In the genomic region with DNA sequence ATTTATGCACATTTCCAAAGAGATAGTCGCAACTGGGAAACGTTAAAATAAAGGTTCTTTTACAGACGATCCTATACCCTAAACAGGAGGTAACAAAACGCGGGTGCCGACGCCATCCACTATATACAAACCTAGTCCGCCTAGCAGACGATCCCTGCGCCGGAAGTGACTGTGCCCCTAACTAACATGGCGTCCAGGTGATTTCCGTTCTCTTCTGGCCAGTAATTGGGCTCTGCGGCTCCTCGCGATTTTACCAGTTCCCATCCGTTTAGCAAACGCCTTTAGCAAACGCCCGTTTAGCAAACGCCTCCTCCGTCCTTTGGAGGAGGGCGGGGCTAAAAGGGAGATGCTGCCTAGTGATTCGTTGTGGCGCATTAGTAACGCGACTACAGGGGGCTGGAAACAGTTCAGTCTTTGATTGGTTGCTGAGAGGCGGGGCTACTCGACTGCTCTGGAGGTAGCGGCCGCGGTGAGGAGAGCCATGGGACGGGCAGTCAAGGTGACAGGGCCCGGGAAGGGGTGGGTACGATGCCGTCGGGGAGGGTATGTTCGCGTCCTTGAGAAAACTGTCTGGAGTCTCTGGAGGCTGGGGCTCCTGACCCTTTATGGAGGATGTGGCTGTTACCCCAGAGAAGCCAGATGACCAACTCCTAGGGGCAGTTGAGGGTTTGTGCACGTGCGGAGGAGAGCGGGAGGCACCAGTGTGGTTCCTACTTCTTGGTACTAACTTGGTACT, we compare ENCODE assay signal across 8 cellular contexts. TPM values are rescaled to one million over a fixed set of nuclear protein-coding genes. Genes with fewer than 3 reads are reported as not detected.
A peak's percentile ranks its signal among the peaks of the same experiment; 100 is the strongest.
DNase-seq lines count a peak whose midpoint lies in the region; ATAC-seq and TF ChIP-seq lines count a peak whose summit lies in the region.

Gene LYRM7 (plus strand): TSS at position 405 of the 736 bp plus-strand sequence. CDS start 77 bp downstream, at position 482.

- H3K27me3 ChIP-seq in osteoblast (ENCODE audit: insufficient read depth, low read length) (no peaks in the 10 kb centered on the region), thymus (ENCODE audit: control insufficient read depth, insufficient read depth) (no peaks in the 10 kb centered on the region)

- peak within 1 kb of the TSS; percentile 94 for H3K4me3 Mint-ChIP-seq in activated naive CD8-positive, alpha-beta T cell
- H3K4me3 Mint-ChIP-seq in glutamatergic neuron (ENCODE audit: unreplicated experiment): peak within 1 kb of the TSS; percentile 91

- WGBS in thymus: under 1% methylated on average over 42 of the region's 42 CpGs

- H3K27me3 Mint-ChIP-seq in activated naive CD8-positive, alpha-beta T cell: no peaks in the 10 kb centered on the region
- peaks cover 3% of the 10 kb centered on the region for H3K27me3 Mint-ChIP-seq in glutamatergic neuron (ENCODE audit: unreplicated experiment)

- CTCF ChIA-PET in GM10248 (lab: Yijun Ruan, JAX): interaction anchor here (1.4 kb wide), 1 partner anchor 18 kb away, joined by 3 read pairs; no protein-coding TSS in a partner anchor

- DNase-seq in GM10248 (ENCODE audit: extremely low spot score): peak; percentile 90
- DNase-seq in NCI-H1105 (lab: John Stamatoyannopoulos, UW): peak; percentile 94
- peak; percentile 99 for DNase-seq in SKM-1 treated with dmso at 0.1 percent for 144 hours (lab: John Stamatoyannopoulos, UW; ENCODE audit: unreplicated experiment)
- DNase-seq in glutamatergic neuron: peak; percentile 92
- DNase-seq in osteoblast (ENCODE audit: insufficient read length, low spot score, missing footprints): peak; percentile 96

- H3K4me3 ChIP-seq in osteoblast (ENCODE audit: insufficient read depth, low read length): peak within 1 kb of the TSS; percentile 84
- peak within 1 kb of the TSS; percentile 74 for H3K4me3 ChIP-seq in thymus (ENCODE audit: low read length)

- peak within 1 kb of the TSS; percentile 99 for H3K4me2 ChIP-seq in osteoblast (ENCODE audit: insufficient read depth, low read length)

- peaks cover 10% of the 10 kb centered on the region for H3K79me2 ChIP-seq in osteoblast (ENCODE audit: insufficient read depth, low read length)

- H3K27ac ChIP-seq in osteoblast (ENCODE audit: low read depth, low read length) (peak within 1 kb of the TSS; percentile 40), thymus (ENCODE audit: low read depth) (peak within 1 kb of the TSS; percentile 67)

- H3K36me3 ChIP-seq in osteoblast (ENCODE audit: insufficient read depth, low read length) (no peaks in the 10 kb centered on the region), thymus (ENCODE audit: control insufficient read depth, insufficient read depth) (no peaks in the 10 kb centered on the region)

- peak within 1 kb of the TSS; percentile 91 for H3K27ac Mint-ChIP-seq in activated naive CD8-positive, alpha-beta T cell
- H3K27ac Mint-ChIP-seq in glutamatergic neuron (ENCODE audit: unreplicated experiment): peak within 1 kb of the TSS; percentile 78

- H3K9me3 ChIP-seq in osteoblast (ENCODE audit: low read depth, low read length) (no peaks in the 10 kb centered on the region), thymus (ENCODE audit: control insufficient read depth) (no peaks in the 10 kb centered on the region)

- H2AFZ ChIP-seq in osteoblast (ENCODE audit: low read length): peak within 1 kb of the TSS; percentile 99

- H3K9me3 Mint-ChIP-seq in activated naive CD8-positive, alpha-beta T cell (ENCODE audit: low read depth): no peaks in the 10 kb centered on the region
- peaks cover 4% of the 10 kb centered on the region for H3K9me3 Mint-ChIP-seq in glutamatergic neuron (ENCODE audit: unreplicated experiment)

- no peaks in the 10 kb centered on the region for H4K20me1 ChIP-seq in osteoblast (ENCODE audit: insufficient read depth, low read length)

- H3K36me3 Mint-ChIP-seq in activated naive CD8-positive, alpha-beta T cell: peaks cover 2% of the 10 kb centered on the region
- H3K36me3 Mint-ChIP-seq in glutamatergic neuron (ENCODE audit: unreplicated experiment): no peaks in the 10 kb centered on the region

- ATAC-seq in HG02623 (IDR thresholded peaks at IDR 0.05; ENCODE audit: unreplicated experiment): peak; percentile 97

- H3K4me1 ChIP-seq in osteoblast (ENCODE audit: insufficient read depth, low read length): peaks cover 13% of the 10 kb centered on the region
- H3K4me1 ChIP-seq in thymus (ENCODE audit: control insufficient read depth, insufficient read depth, low read length): no peaks in the 10 kb centered on the region

- TF ChIP-seq CTCF in GM10248 (IDR thresholded peaks at IDR 0.05; ENCODE audit: control extremely low read depth, extremely low read depth, low read depth, missing control alignments) (no peak), glutamatergic neuron (IDR thresholded peaks at IDR 0.05; ENCODE audit: partially characterized antibody, unreplicated experiment) (no peak), osteoblast (IDR thresholded peaks at IDR 0.05; ENCODE audit: extremely low read depth, low read depth, low read length) (no peak)

- POLR2A ChIA-PET in GM10248 (lab: Yijun Ruan, JAX): no interaction called here

- H3K4me1 Mint-ChIP-seq in activated naive CD8-positive, alpha-beta T cell (ENCODE audit: low read depth): peaks cover 42% of the 10 kb centered on the region
- peaks cover 1% of the 10 kb centered on the region for H3K4me1 Mint-ChIP-seq in glutamatergic neuron (ENCODE audit: low read depth, unreplicated experiment)

RNA-seq across cellular contexts. Expression of gene LYRM7, which starts in this region (rescaled TPM):
- total RNA-seq in glutamatergic neuron (ENCODE audit: unreplicated experiment) (6.4 TPM), osteoblast (4.7 and 5.3 TPM in 2 replicates)
- polyA plus RNA-seq in thymus: 5.5 TPM

Comparison
In these comparisons a context has a peak if more than half of its experiments do, and no peak if none do; other contexts are left out.
1. Peak in every context shown above with its lines: DNase-seq, ATAC-seq, H3K4me3 ChIP-seq and H3K27ac ChIP-seq.